ENCODE assay signal across 13 cellular contexts in genomic region chr22:19463491-19464469, GRCh38. TPM values are rescaled to one million over a fixed set of nuclear protein-coding genes. Genes with fewer than 3 reads are reported as not detected.
DNase-seq lines count a peak whose midpoint lies in the region; ATAC-seq and TF ChIP-seq lines count a peak whose summit lies in the region.
"Had no signal": no experiment of that assay in that cellular context is flagged by ENCODE, and none has a peak within 500 bp of the region (broad histone marks: within the 10 kb centered on the region; RNA-seq: fewer than 3 reads in every experiment).

No MANE protein-coding gene starts in this region.

- ATAC-seq in T-helper 17 cell: no peak
- ATAC-seq in GM19324 (IDR thresholded peaks at IDR 0.05; ENCODE audit: low FRiP score, unreplicated experiment): no peak

- H3K9me3 Mint-ChIP-seq in activated CD4-positive, alpha-beta memory T cell treated with anti-CD3 and anti-CD28 coated beads, Interleukin-2, amount 10 ng/mL, durations not matched to agents 7 days and 5 days: no peaks in the 10 kb centered on the region
- H3K9me3 Mint-ChIP-seq in activated CD4-positive, alpha-beta memory T cell treated with anti-CD3 and anti-CD28 coated beads for 36 hours: no peaks in the 10 kb centered on the region
- H3K9me3 Mint-ChIP-seq in glutamatergic neuron (ENCODE audit: unreplicated experiment): peaks cover 2% of the 10 kb centered on the region
- H3K9me3 Mint-ChIP-seq: brain had no signal

- peak overlapping the region; percentile 10 for H3K9ac ChIP-seq in skeletal muscle satellite cell (ENCODE audit: low read depth, low read length)

- no peak for DNase-seq in activated CD4-positive, alpha-beta memory T cell treated with anti-CD3 and anti-CD28 coated beads, Interleukin-2, amount 10 ng/mL, durations not matched to agents 7 days and 5 days
- DNase-seq in activated CD4-positive, alpha-beta memory T cell treated with anti-CD3 and anti-CD28 coated beads for 36 hours: no peak
- DNase-seq in T-helper 17 cell (no peak), glutamatergic neuron (peak; percentile 86), GM20000 (ENCODE audit: low spot score) (no peak), NCI-H2171 treated with DMSO at 0.1 percent for 48 hours (lab: John Stamatoyannopoulos, UW) (no peak)
- DNase-seq: DND-41, NCI-H2171, PC-9, thyroid gland had no signal

- no peaks in the 10 kb centered on the region for H3K27me3 ChIP-seq in skeletal muscle satellite cell (ENCODE audit: control insufficient read depth, insufficient read depth, low read length)
- H3K27me3 ChIP-seq: thyroid gland had no signal

- peak overlapping the region; percentile 33 for H3K27ac Mint-ChIP-seq in activated CD4-positive, alpha-beta memory T cell treated with anti-CD3 and anti-CD28 coated beads, Interleukin-2, amount 10 ng/mL, durations not matched to agents 7 days and 5 days
- H3K27ac Mint-ChIP-seq in activated CD4-positive, alpha-beta memory T cell treated with anti-CD3 and anti-CD28 coated beads for 36 hours: no peak overlapping the region
- H3K27ac Mint-ChIP-seq in T-helper 17 cell: peak overlapping the region; percentile 53
- peak overlapping the region; percentile 91 for H3K27ac Mint-ChIP-seq in glutamatergic neuron (ENCODE audit: unreplicated experiment)

- H3K4me3 Mint-ChIP-seq in activated CD4-positive, alpha-beta memory T cell treated with anti-CD3 and anti-CD28 coated beads, Interleukin-2, amount 10 ng/mL, durations not matched to agents 7 days and 5 days: no peak overlapping the region
- H3K4me3 Mint-ChIP-seq in activated CD4-positive, alpha-beta memory T cell treated with anti-CD3 and anti-CD28 coated beads for 36 hours: no peak overlapping the region
- H3K4me3 Mint-ChIP-seq in T-helper 17 cell (no peak overlapping the region), glutamatergic neuron (ENCODE audit: unreplicated experiment) (peak overlapping the region; percentile 60)
- H3K4me3 Mint-ChIP-seq: brain had no signal

- no peaks in the 10 kb centered on the region for H3K9me3 ChIP-seq in T-helper 17 cell (ENCODE audit: control insufficient read depth, low read length, poor library complexity, severe bottlenecking)
- no peaks in the 10 kb centered on the region for H3K9me3 ChIP-seq in skeletal muscle satellite cell (replicated peaks; ENCODE audit: low read length)
- H3K9me3 ChIP-seq: thyroid gland had no signal

- TF ChIP-seq CTCF in glutamatergic neuron (IDR thresholded peaks at IDR 0.05; ENCODE audit: partially characterized antibody, unreplicated experiment) (no peak), GM20000 (IDR thresholded peaks at IDR 0.05; ENCODE audit: extremely low read depth, missing control alignments) (no peak)

- intact Hi-C loops in activated CD4-positive, alpha-beta memory T cell treated with anti-CD3 and anti-CD28 coated beads for 36 hours (cut with micrococcal nuclease): no loop called here

- peaks cover 14% of the 10 kb centered on the region for H3K4me1 Mint-ChIP-seq in activated CD4-positive, alpha-beta memory T cell treated with anti-CD3 and anti-CD28 coated beads, Interleukin-2, amount 10 ng/mL, durations not matched to agents 7 days and 5 days
- H3K4me1 Mint-ChIP-seq in activated CD4-positive, alpha-beta memory T cell treated with anti-CD3 and anti-CD28 coated beads for 36 hours (ENCODE audit: low read depth): no peaks in the 10 kb centered on the region
- no peaks in the 10 kb centered on the region for H3K4me1 Mint-ChIP-seq in T-helper 17 cell
- H3K4me1 Mint-ChIP-seq in glutamatergic neuron (ENCODE audit: low read depth, unreplicated experiment): peaks cover 13% of the 10 kb centered on the region
- H3K4me1 Mint-ChIP-seq: brain had no signal

- H3K4me1 ChIP-seq in skeletal muscle satellite cell (ENCODE audit: control insufficient read depth, insufficient read depth, low read length): no peaks in the 10 kb centered on the region
- H3K4me1 ChIP-seq: thyroid gland had no signal

- peaks cover 81% of the 10 kb centered on the region for H3K36me3 ChIP-seq in skeletal muscle satellite cell (ENCODE audit: insufficient read depth, low read length)

- POLR2A ChIA-PET in activated CD4-positive, alpha-beta memory T cell treated with anti-CD3 and anti-CD28 coated beads, Interleukin-2, amount 10 ng/mL, durations not matched to agents 7 days and 5 days (lab: Charles Lee): interaction anchor here (0.7 to 1.5 kb wide), 5 partner anchors 9 to 181 kb away, joined by 3 to 7 read pairs (median 3); partner anchors contain the start of gene CDC45
- POLR2A ChIA-PET in activated CD4-positive, alpha-beta memory T cell treated with anti-CD3 and anti-CD28 coated beads for 36 hours (lab: Charles Lee): no interaction called here

- H3K4me3 ChIP-seq in skeletal muscle satellite cell (ENCODE audit: low read length): no peak overlapping the region
- H3K4me3 ChIP-seq: PC-9, thyroid gland had no signal

- peaks cover 64% of the 10 kb centered on the region for H3K36me3 Mint-ChIP-seq in activated CD4-positive, alpha-beta memory T cell treated with anti-CD3 and anti-CD28 coated beads, Interleukin-2, amount 10 ng/mL, durations not matched to agents 7 days and 5 days (ENCODE audit: low read depth)
- H3K36me3 Mint-ChIP-seq in activated CD4-positive, alpha-beta memory T cell treated with anti-CD3 and anti-CD28 coated beads for 36 hours: peaks cover 37% of the 10 kb centered on the region
- peaks cover 8% of the 10 kb centered on the region for H3K36me3 Mint-ChIP-seq in T-helper 17 cell (ENCODE audit: low read depth)
- H3K36me3 Mint-ChIP-seq in glutamatergic neuron (ENCODE audit: unreplicated experiment): no peaks in the 10 kb centered on the region

- H3K4me2 ChIP-seq in skeletal muscle satellite cell (ENCODE audit: low read length): no peak overlapping the region
- H3K4me2 ChIP-seq: PC-9 had no signal

- H3K27me3 Mint-ChIP-seq in activated CD4-positive, alpha-beta memory T cell treated with anti-CD3 and anti-CD28 coated beads, Interleukin-2, amount 10 ng/mL, durations not matched to agents 7 days and 5 days: no peaks in the 10 kb centered on the region
- no peaks in the 10 kb centered on the region for H3K27me3 Mint-ChIP-seq in activated CD4-positive, alpha-beta memory T cell treated with anti-CD3 and anti-CD28 coated beads for 36 hours
- no peaks in the 10 kb centered on the region for H3K27me3 Mint-ChIP-seq in T-helper 17 cell
- peaks cover 8% of the 10 kb centered on the region for H3K27me3 Mint-ChIP-seq in glutamatergic neuron (ENCODE audit: unreplicated experiment)
- H3K27me3 Mint-ChIP-seq: brain had no signal

- CTCF ChIA-PET in activated CD4-positive, alpha-beta memory T cell treated with anti-CD3 and anti-CD28 coated beads, Interleukin-2, amount 10 ng/mL, durations not matched to agents 7 days and 5 days (lab: Charles Lee): interaction anchor here (0.9 to 1.0 kb wide), 3 partner anchors 11 to 167 kb away, joined by 3 to 4 read pairs (median 3); no protein-coding TSS in a partner anchor
- CTCF ChIA-PET in activated CD4-positive, alpha-beta memory T cell treated with anti-CD3 and anti-CD28 coated beads for 36 hours (lab: Charles Lee): interaction anchor here (0.7 to 2.8 kb wide), 3 partner anchors 11 to 514 kb away, joined by 3 to 12 read pairs (median 5); no protein-coding TSS in a partner anchor

RNA-seq across cellular contexts. Expression of gene UFD1, which starts 15.2 kb away (rescaled TPM):
- 10 to 100 TPM; 62.1 to 65.6 TPM for total RNA-seq in activated CD4-positive, alpha-beta memory T cell treated with anti-CD3 and anti-CD28 coated beads, Interleukin-2, amount 10 ng/mL, durations not matched to agents 7 days and 5 days
- 10 to 100 TPM; 85.3 to 91.1 TPM for total RNA-seq in activated CD4-positive, alpha-beta memory T cell treated with anti-CD3 and anti-CD28 coated beads for 36 hours
- total RNA-seq in T-helper 17 cell (10 to 100 TPM; 76.3 to 79.2 TPM), glutamatergic neuron (ENCODE audit: unreplicated experiment) (48.0 TPM)
- total RNA-seq in skeletal muscle satellite cell (2012; rRNA removed): 59.8 and 88.0 TPM in 2 replicates

RNA-seq across cellular contexts. Expression of gene CDC45, which starts 15.9 kb away (rescaled TPM):
- 10 to 100 TPM; 53.2 to 56.2 TPM for total RNA-seq in activated CD4-positive, alpha-beta memory T cell treated with anti-CD3 and anti-CD28 coated beads, Interleukin-2, amount 10 ng/mL, durations not matched to agents 7 days and 5 days
- total RNA-seq in activated CD4-positive, alpha-beta memory T cell treated with anti-CD3 and anti-CD28 coated beads for 36 hours: 100 to 1,000 TPM; 122 to 130 TPM
- under 1 TPM; 0.32 to 0.37 TPM for total RNA-seq in T-helper 17 cell
- 3.5 TPM for total RNA-seq in glutamatergic neuron (ENCODE audit: unreplicated experiment)
- 13.5 and 16.5 TPM in 2 replicates for total RNA-seq in skeletal muscle satellite cell (2012; rRNA removed)

RNA-seq across cellular contexts. Expression of gene C22orf39, which starts 16.3 kb away (rescaled TPM):
- 10 to 100 TPM; 31.8 to 32.9 TPM for total RNA-seq in activated CD4-positive, alpha-beta memory T cell treated with anti-CD3 and anti-CD28 coated beads, Interleukin-2, amount 10 ng/mL, durations not matched to agents 7 days and 5 days
- total RNA-seq in activated CD4-positive, alpha-beta memory T cell treated with anti-CD3 and anti-CD28 coated beads for 36 hours: 10 to 100 TPM; 23.3 to 23.5 TPM
- 10 to 100 TPM; 31.6 to 32.7 TPM for total RNA-seq in T-helper 17 cell
- 47.7 TPM for total RNA-seq in glutamatergic neuron (ENCODE audit: unreplicated experiment)
- total RNA-seq in skeletal muscle satellite cell (2012; rRNA removed): 13.1 and 15.5 TPM in 2 replicates

RNA-seq across cellular contexts. Expression of gene MRPL40, which starts 31.4 kb away (rescaled TPM):
- total RNA-seq in activated CD4-positive, alpha-beta memory T cell treated with anti-CD3 and anti-CD28 coated beads, Interleukin-2, amount 10 ng/mL, durations not matched to agents 7 days and 5 days: 10 to 100 TPM; 22.4 to 24.6 TPM
- 10 to 100 TPM; 36.5 to 38.5 TPM for total RNA-seq in activated CD4-positive, alpha-beta memory T cell treated with anti-CD3 and anti-CD28 coated beads for 36 hours
- total RNA-seq in T-helper 17 cell (10 to 100 TPM; 10.2 to 11.1 TPM), glutamatergic neuron (ENCODE audit: unreplicated experiment) (24.4 TPM)
- total RNA-seq in skeletal muscle satellite cell (2012; rRNA removed): 41.9 and 47.1 TPM in 2 replicates

RNA-seq across cellular contexts. Expression of gene HIRA, which starts 32.2 kb away (rescaled TPM):
- 10 to 100 TPM; 52.0 to 52.8 TPM for total RNA-seq in activated CD4-positive, alpha-beta memory T cell treated with anti-CD3 and anti-CD28 coated beads, Interleukin-2, amount 10 ng/mL, durations not matched to agents 7 days and 5 days
- 10 to 100 TPM; 28.3 to 30.6 TPM for total RNA-seq in activated CD4-positive, alpha-beta memory T cell treated with anti-CD3 and anti-CD28 coated beads for 36 hours
- 10 to 100 TPM; 23.1 to 24.9 TPM for total RNA-seq in T-helper 17 cell
- 51.0 TPM for total RNA-seq in glutamatergic neuron (ENCODE audit: unreplicated experiment)
- 15.3 and 16.0 TPM in 2 replicates for total RNA-seq in skeletal muscle satellite cell (2012; rRNA removed)

Comparison
In these comparisons a context has a peak if more than half of its experiments do, and no peak if none do; other contexts are left out.
1. RNA of gene CDC45, which starts 15.9 kb away (total RNA-seq): 122 to 130 TPM in activated CD4-positive, alpha-beta memory T cell treated with anti-CD3 and anti-CD28 coated beads for 36 hours and 53.2 to 56.2 TPM in activated CD4-positive, alpha-beta memory T cell treated with anti-CD3 and anti-CD28 coated beads, Interleukin-2, amount 10 ng/mL, durations not matched to agents 7 days and 5 days; 3.5 TPM in glutamatergic neuron (single experiment) and 0.32 to 0.37 TPM in T-helper 17 cell; every median in the first group is over 10 times any median in the second.